1 cellular context compared by ENCODE assay signal in genomic region chr19:44570984-44571684, GRCh38.
TF ChIP-seq lines count a peak whose summit lies in the region.

No MANE protein-coding gene starts in this region.

TF ChIP-seq in HepG2, 621 proteins besides CTCF, POLR2A, EP300 and RAD21 (continued from another document):
- peak; percentile 22; the same call in 1 of the 2 replicates for TF ChIP-seq ZNF687 (CRISPR knock-in tag; IDR thresholded peaks at IDR 0.05)
- TF ChIP-seq FOXA3 (CRISPR knock-in tag; IDR thresholded peaks at IDR 0.05) = 0 out of 2 replicates have a peak, but pooled peaks have one; percentile 30
- no peak for TF ChIP-seq JARID2 (CRISPR knock-in tag; IDR thresholded peaks at IDR 0.05; ENCODE audit: insufficient replicate concordance)
- peak; percentile 32; the same call in 1 of the 2 replicates for TF ChIP-seq ZGPAT (CRISPR knock-in tag; IDR thresholded peaks at IDR 0.05)
- TF ChIP-seq MXD3 (CRISPR knock-in tag; IDR thresholded peaks at IDR 0.05) = no peak
- TF ChIP-seq THAP11 (CRISPR knock-in tag; IDR thresholded peaks at IDR 0.05) = peak; percentile 34; the same call in 1 of the 2 replicates
- peak; percentile 74 for TF ChIP-seq ARID5B (CRISPR knock-in tag; IDR thresholded peaks at IDR 0.05)
- TF ChIP-seq ZNF44 (CRISPR knock-in tag; IDR thresholded peaks at IDR 0.05) = 0 out of 2 replicates have a peak, but pooled peaks have one; percentile 53
- no peak for TF ChIP-seq KDM3A (CRISPR knock-in tag; IDR thresholded peaks at IDR 0.05; ENCODE audit: low read depth)
TF ChIP-seq in HepG2: peak in this region for 90.
